Comparison of ENCODE assay signal across 6 cellular contexts in genomic region chr15:69153587-69153986, GRCh38. TPM values are rescaled to one million over a fixed set of nuclear protein-coding genes. Genes with fewer than 3 reads are reported as not detected.
A peak's percentile ranks its signal among the peaks of the same experiment; 100 is the strongest.
DNase-seq lines count a peak whose midpoint lies in the region; ATAC-seq, FAIRE-seq and TF ChIP-seq lines count a peak whose summit lies in the region.
"Not testable (repeated sequence)": the region's sequence is repeated elsewhere in the genome, so short reads cannot be mapped to it uniquely, and the experiment has no call there.

No MANE protein-coding gene starts in this region.

- H2AK9ac ChIP-seq in IMR-90 (replicated peaks; ENCODE audit: low read depth, low read length, poor library complexity) = not testable (repeated sequence)

- not testable (repeated sequence) for H3K9me1 ChIP-seq in IMR-90 (ENCODE audit: insufficient read depth, low read length); K562 (ENCODE audit: control insufficient read depth, insufficient read depth, low read length); endothelial cell of umbilical vein (replicated peaks; ENCODE audit: control insufficient read depth, extremely low read depth, insufficient read depth, low read length)

- H4K8ac ChIP-seq in IMR-90 (ENCODE audit: low read depth in 2 of 2, low read length in 2 of 2) = not testable (repeated sequence)

- ATAC-seq in IMR-90 (ENCODE audit: low read depth); K562: not testable (repeated sequence)

- TF ChIP-seq CTCF in HEK293 (tag by site-specific recombination; IDR thresholded peaks at IDR 0.05); HFFc6 (IDR thresholded peaks at IDR 0.05); IMR-90 (conservative IDR thresholded peaks at IDR 0.05; ENCODE audit: low read depth, low read length); K562 (IDR thresholded peaks at IDR 0.05 in 2 of 3, conservative IDR thresholded peaks at IDR 0.05 in 1 of 3; ENCODE audit: insufficient read depth in 2 of 3, low read depth in 1 of 3, low read length in 3 of 3); endodermal cell (conservative IDR thresholded peaks at IDR 0.05); endothelial cell of umbilical vein (IDR thresholded peaks at IDR 0.05; ENCODE audit: extremely low read depth in 1 of 2, insufficient read depth in 1 of 2, low read depth in 1 of 2, low read length in 2 of 2): not testable (repeated sequence)

- peak overlapping the region; percentile 32 for H2BK5ac ChIP-seq in IMR-90 (ENCODE audit: low read depth, low read length, poor library complexity, severe bottlenecking)

- not testable (repeated sequence) for DNase-seq in HFFc6; IMR-90; K562 (ENCODE audit: extremely low read depth in 1 of 4, low spot score in 3 of 4); endodermal cell; endothelial cell of umbilical vein (ENCODE audit: low read depth, low spot score)

- not testable (repeated sequence) for H3K4ac ChIP-seq in IMR-90 (ENCODE audit: low read depth, low read length)

- H3K23ac ChIP-seq in IMR-90 (ENCODE audit: low read depth, low read length) = not testable (repeated sequence)

- TF ChIP-seq RAD21 in IMR-90 (IDR thresholded peaks at IDR 0.05; ENCODE audit: low read length); K562 (CRISPR knock-in tag; conservative IDR thresholded peaks at IDR 0.05 in 1 of 2, IDR thresholded peaks at IDR 0.05 in 1 of 2): not testable (repeated sequence)

- H3K9me3 ChIP-seq in HEK293 (ENCODE audit: control insufficient read depth, insufficient read depth, low read depth, low read length); IMR-90 (ENCODE audit: control insufficient read depth, insufficient read depth, low read length); K562 (replicated peaks; ENCODE audit: control insufficient read depth, insufficient read depth, low read depth, low read length); endodermal cell (ENCODE audit: control insufficient read depth, low read length); endothelial cell of umbilical vein (replicated peaks; ENCODE audit: control insufficient read depth, insufficient read depth, low read length): not testable (repeated sequence)

- H3K4me1 Mint-ChIP-seq in HFFc6 (ENCODE audit: low read depth) = peaks cover 29% of the 10 kb centered on the region
- H3K4me1 Mint-ChIP-seq in endodermal cell = peaks cover 18% of the 10 kb centered on the region

- POLR2A ChIA-PET in HEK293 (lab: Yijun Ruan, JAX) = interaction anchor here (1.0 kb wide), 1 partner anchor 8 kb away, joined by 4 read pairs; no protein-coding TSS in a partner anchor
- POLR2A ChIA-PET in IMR-90 (lab: Charles Lee; ENCODE audit: unreplicated experiment) = interaction anchor here (0.5 kb wide), 1 partner anchor 172 kb away, joined by 7 read pairs; no protein-coding TSS in a partner anchor
- POLR2A ChIA-PET in K562 (lab: Yijun Ruan, JAX) = not testable (repeated sequence)
- POLR2A ChIA-PET in endothelial cell of umbilical vein (lab: Charles Lee) = interaction anchor here (1.0 to 1.5 kb wide), 4 partner anchors 8 to 261 kb away, joined by 3 to 11 read pairs (median 4); partner anchors contain the start of gene KIF23

- intact Hi-C loops in IMR-90 (cut with micrococcal nuclease); K562 (cut with micrococcal nuclease); endothelial cell of umbilical vein (cut with micrococcal nuclease): not testable (repeated sequence)

- H3K27ac ChIP-seq in HEK293 (ENCODE audit: extremely low read depth, low read depth, low read length); IMR-90 (ENCODE audit: insufficient read depth, low read length); K562 (ENCODE audit: extremely low read depth, low read depth, low read length); endodermal cell (ENCODE audit: low read depth, low read length): not testable (repeated sequence)
- peak overlapping the region; percentile 82 for H3K27ac ChIP-seq in endothelial cell of umbilical vein (ENCODE audit: insufficient read depth, low read depth, low read length)

- not testable (repeated sequence) for H3K36me3 ChIP-seq in HEK293 (ENCODE audit: control insufficient read depth in 2 of 2, insufficient read depth in 1 of 2, low read length in 2 of 2); IMR-90 (ENCODE audit: control insufficient read depth, insufficient read depth, low read length); K562 (ENCODE audit: control insufficient read depth, insufficient read depth, low read length); endodermal cell (ENCODE audit: control insufficient read depth, insufficient read depth, low read length); endothelial cell of umbilical vein (ENCODE audit: control insufficient read depth in 2 of 2, extremely low read depth in 1 of 2, insufficient read depth in 2 of 2, low read length in 2 of 2)

- H2AK5ac ChIP-seq in IMR-90 (ENCODE audit: low read depth, low read length) = not testable (repeated sequence)

- not testable (repeated sequence) for TF ChIP-seq POLR2A in IMR-90 (IDR thresholded peaks at IDR 0.05; ENCODE audit: low read depth, low read length); K562 (conservative IDR thresholded peaks at IDR 0.05); endothelial cell of umbilical vein (IDR thresholded peaks at IDR 0.05; ENCODE audit: low read depth, low read length)

- H2AFZ ChIP-seq in IMR-90 (replicated peaks; ENCODE audit: low read length, poor library complexity); K562 (ENCODE audit: low read depth, low read length); endothelial cell of umbilical vein (ENCODE audit: low read depth, low read length): not testable (repeated sequence)

- peaks cover 14% of the 10 kb centered on the region for H3K27me3 ChIP-seq in IMR-90 (ENCODE audit: control insufficient read depth, insufficient read depth, low read length)
- H3K27me3 ChIP-seq in K562 (ENCODE audit: control insufficient read depth in 2 of 2, insufficient read depth in 2 of 2, low read length in 2 of 2) = peaks cover 0 to 10% of the 10 kb centered on the region in 2 experiments; a peak in 3 of 5 replicates
- not testable (repeated sequence) for H3K27me3 ChIP-seq in endodermal cell (ENCODE audit: control insufficient read depth, insufficient read depth, low read length, poor library complexity, severe bottlenecking); endothelial cell of umbilical vein (ENCODE audit: control insufficient read depth in 2 of 2, insufficient read depth in 2 of 2, low read length in 2 of 2)

- H3K79me1 ChIP-seq in IMR-90 (ENCODE audit: low read depth in 1 of 2, low read length in 2 of 2) = not testable (repeated sequence)

- in situ Hi-C loops in IMR-90 (cut with MboI; ENCODE audit: low sequenced_read_pairs); K562 (cut with MboI): not testable (repeated sequence)

- dilution Hi-C loops in IMR-90 (cut with HindIII; ENCODE audit: low sequenced_read_pairs, unreplicated experiment); endothelial cell of umbilical vein (cut with MboI; ENCODE audit: extremely low pct_ligation_motif_present, low sequenced_read_pairs): not testable (repeated sequence)

- not testable (repeated sequence) for H4K91ac ChIP-seq in IMR-90 (ENCODE audit: insufficient read depth, low read depth, low read length)

- not testable (repeated sequence) for H3K9ac ChIP-seq in IMR-90 (ENCODE audit: low read depth, low read length); K562 (ENCODE audit: insufficient read depth in 1 of 2, low read depth in 2 of 2, low read length in 2 of 2); endodermal cell (ENCODE audit: extremely low read depth, low read length, poor library complexity, severe bottlenecking)
- H3K9ac ChIP-seq in endothelial cell of umbilical vein (replicated peaks; ENCODE audit: extremely low read depth, insufficient read depth, low read length) = peak overlapping the region; percentile 42

- TF ChIP-seq EP300 in K562 (IDR thresholded peaks at IDR 0.05; ENCODE audit: low read length) = not testable (repeated sequence)

- not testable (repeated sequence) for H3K4me1 ChIP-seq in HEK293 (ENCODE audit: control insufficient read depth, insufficient read depth, low read length); IMR-90 (ENCODE audit: control insufficient read depth, insufficient read depth, low read length)
- peaks cover 0 to 14% of the 10 kb centered on the region in 2 experiments; a peak in 2 of 5 replicates for H3K4me1 ChIP-seq in K562 (replicated peaks in 1 of 2; ENCODE audit: control insufficient read depth in 2 of 2, insufficient read depth in 2 of 2, low read length in 2 of 2)
- peaks cover 20% of the 10 kb centered on the region for H3K4me1 ChIP-seq in endodermal cell (ENCODE audit: control insufficient read depth, insufficient read depth, low read length)
- H3K4me1 ChIP-seq in endothelial cell of umbilical vein (ENCODE audit: control insufficient read depth, extremely low read depth, insufficient read depth, low read length) = peaks cover 28% of the 10 kb centered on the region

- peak overlapping the region; percentile 69 for H3K27ac Mint-ChIP-seq in HFFc6
- H3K27ac Mint-ChIP-seq in endodermal cell = not testable (repeated sequence)

- not testable (repeated sequence) for BruUV-seq in IMR-90 (replicated peaks; lab: Mats Ljungman, UMichigan); K562 (replicated peaks; lab: Mats Ljungman, UMichigan)
- TSS peak; percentile 45 for BruUV-seq in endothelial cell of umbilical vein (replicated peaks; lab: Mats Ljungman, UMichigan)

- H3K79me2 ChIP-seq in K562 (ENCODE audit: control insufficient read depth, insufficient read depth, low read length); endothelial cell of umbilical vein (ENCODE audit: control insufficient read depth, insufficient read depth, low read length): not testable (repeated sequence)

- not testable (repeated sequence) for H3K56ac ChIP-seq in IMR-90 (ENCODE audit: extremely low read depth, insufficient read depth, low read length)

- FAIRE-seq in K562 (lab: Jason Lieb, UNC) = not testable (repeated sequence)
- peak; percentile 26 for FAIRE-seq in endothelial cell of umbilical vein (lab: Jason Lieb, UNC)

- not testable (repeated sequence) for H3K18ac ChIP-seq in IMR-90 (ENCODE audit: low read depth, low read length)

- not testable (repeated sequence) for H3K4me3 ChIP-seq in HEK293 (ENCODE audit: low read depth, low read length); IMR-90 (ENCODE audit: insufficient read depth, low read depth, low read length); K562
- H3K4me3 ChIP-seq in endodermal cell (ENCODE audit: low read length) (peak overlapping the region; percentile 4), endothelial cell of umbilical vein (replicated peaks in 1 of 3; ENCODE audit: insufficient read depth in 1 of 3, low read depth in 1 of 3, low read length in 3 of 3) (peak overlapping the region in 1 of 3 experiments; percentile 24)

- H3K14ac ChIP-seq in IMR-90 (replicated peaks; ENCODE audit: low read depth, low read length) = not testable (repeated sequence)

- not testable (repeated sequence) for H3K36me3 Mint-ChIP-seq in HFFc6 (ENCODE audit: low read depth); endodermal cell (ENCODE audit: low read depth)

- H4K5ac ChIP-seq in IMR-90 (ENCODE audit: low read depth, low read length) = not testable (repeated sequence)

- not testable (repeated sequence) for H2BK20ac ChIP-seq in IMR-90 (ENCODE audit: low read depth, low read length)

- CTCF ChIA-PET in HEK293 (lab: Yijun Ruan, JAX) = interaction anchor here (1.3 kb wide), 1 partner anchor 8 kb away, joined by 7 read pairs; no protein-coding TSS in a partner anchor
- CTCF ChIA-PET in IMR-90 (lab: Yijun Ruan, JAX); K562 (lab: Yijun Ruan, JAX; ENCODE audit: low intra/inter-chr PET ratio): not testable (repeated sequence)
- CTCF ChIA-PET in endothelial cell of umbilical vein (lab: Charles Lee) = interaction anchor here (1.0 to 2.4 kb wide), 10 partner anchors 8 to 112 kb away, joined by 3 to 12 read pairs (median 7); no protein-coding TSS in a partner anchor

- not testable (repeated sequence) for H3K9me3 Mint-ChIP-seq in HFFc6, endodermal cell

- H2BK15ac ChIP-seq in IMR-90 (ENCODE audit: low read depth, low read length) = not testable (repeated sequence)

- 100% methylated on average over 1 of the region's 2 CpGs; no CpG with 5 or more reads in 1 of the 2 experiments for WGBS in IMR-90 (ENCODE audit: extremely low coverage in 2 of 2, insufficient read length in 1 of 2), 2 experiments
- 0% methylated on average over 2 of the region's 2 CpGs for WGBS in K562 (ENCODE audit: insufficient coverage, low coverage, missing lambda C conversion rate)
- 90 to 92% methylated on average over 2 of the region's 2 CpGs for WGBS in endodermal cell (ENCODE audit: insufficient coverage in 1 of 2, insufficient read length in 1 of 2), 2 experiments

- H4K20me1 ChIP-seq in IMR-90 (ENCODE audit: insufficient read depth, low read length); K562 (replicated peaks; ENCODE audit: control insufficient read depth, insufficient read depth, low read length); endothelial cell of umbilical vein (replicated peaks; ENCODE audit: control insufficient read depth, extremely low read depth, insufficient read depth, low read length): not testable (repeated sequence)

- not testable (repeated sequence) for H3K27me3 Mint-ChIP-seq in HFFc6 (ENCODE audit: insufficient read depth)
- H3K27me3 Mint-ChIP-seq in endodermal cell (ENCODE audit: insufficient read depth) = peaks cover 25% of the 10 kb centered on the region

- not testable (repeated sequence) for H3K4me2 ChIP-seq in IMR-90 (ENCODE audit: low read depth, low read length); K562 (ENCODE audit: insufficient read depth, low read length)
- H3K4me2 ChIP-seq in endothelial cell of umbilical vein (ENCODE audit: insufficient read depth, low read length) = peak overlapping the region; percentile 79

- H3K4me3 Mint-ChIP-seq in HFFc6, endodermal cell: not testable (repeated sequence)

- peak overlapping the region; percentile 90; the same call in 1 of the 2 replicates for H2BK120ac ChIP-seq in IMR-90 (ENCODE audit: low read depth, low read length)

RNA-seq across cellular contexts. Expression of gene GLCE, which starts 6.8 kb away (rescaled TPM):
- total RNA-seq in HFFc6 (2021; fragmentation: NEBNext Ultra II Directional; extraction: Animal tissue kit (Norgen Biotek cat#: 25700)) = 10 to 100 TPM; 13.2 to 20.6 (median 17.7) TPM
- total RNA-seq in IMR-90 (2012; rRNA removed) (29.6 and 38.0 TPM in 2 replicates), K562 (2014; rRNA removed) (6.5 and 8.2 TPM in 2 replicates), K562 (2014; rRNA removed; fragmentation: Illumina TruSeq; extraction: Trizol) (12.3 and 13.3 TPM in 2 replicates), K562 (2015; rRNA removed; fragmentation: Illumina TruSeq; extraction: Trizol) (10.4 and 11.3 TPM in 2 replicates), K562 (2021) (10.0 and 10.2 TPM in 2 replicates), endodermal cell (10 to 100 TPM; 16.3 to 17.2 TPM), endothelial cell of umbilical vein (79.8 and 86.6 TPM in 2 replicates)
- polyA plus RNA-seq in IMR-90 (2012; rRNA removed) (14.1 and 15.3 TPM in 2 replicates), K562 (2011; rRNA removed) (3.0 and 4.6 TPM in 2 replicates), K562 (2014; fragmentation: Illumina TruSeq; extraction: Trizol) (10.9 and 11.3 TPM in 2 replicates), K562 (2014; fragmentation: Nextera tagmentation; extraction: Ambion mirVana) (10 to 100 TPM; 10.0 to 12.0 TPM), K562 (2014; rRNA removed) (10.6 and 11.0 TPM in 2 replicates), endothelial cell of umbilical vein (45.4 and 48.1 TPM in 2 replicates)
- 4.0 and 5.7 TPM in 2 replicates for polyA plus RNA-seq in IMR-90 (2012; cell fraction: cytosol; rRNA removed)
- polyA plus RNA-seq in IMR-90 (2012; cell fraction: nucleus; rRNA removed; ENCODE audit: low replicate concordance) = 1.5 and 12.9 TPM in 2 replicates
- 2.8 and 8.7 TPM in 2 replicates for total RNA-seq in K562 (2011; cell fraction: chromatin; rRNA removed; ENCODE audit: low replicate concordance)
- total RNA-seq in K562 (2011; cell fraction: nucleolus; rRNA removed) = 1.7 and 2.2 TPM in 2 replicates
- total RNA-seq in K562 (2011; cell fraction: nucleoplasm; rRNA removed) = 4.0 and 5.0 TPM in 2 replicates
- 2.0 and 2.9 TPM in 2 replicates for polyA plus RNA-seq in K562 (2011; cell fraction: cytosol; rRNA removed)
- 1.5 and 2.2 TPM in 2 replicates for polyA plus RNA-seq in K562 (2011; cell fraction: nucleus; rRNA removed)
- polyA plus RNA-seq in K562 (2012) = 8.0 and 34.3 TPM in 2 replicates
- polyA minus RNA-seq in K562 (2011; rRNA and poly(A)+ RNA removed) = 5.2 and 6.8 TPM in 2 replicates
- 1.1 and 3.0 TPM in 2 replicates for polyA minus RNA-seq in K562 (2011; cell fraction: cytosol; rRNA and poly(A)+ RNA removed)
- polyA minus RNA-seq in K562 (2011; cell fraction: nucleus; rRNA and poly(A)+ RNA removed) = 1.9 and 2.4 TPM in 2 replicates
- 13.2 TPM for polyA plus RNA-seq in endodermal cell (2013, experiment 1 of 2)
- 13.6 TPM for polyA plus RNA-seq in endodermal cell (2013, experiment 2 of 2)
- 57.1 and 60.9 TPM in 2 replicates for polyA plus RNA-seq in endothelial cell of umbilical vein (2011; cell fraction: cytosol; rRNA removed)
- 53.8 and 63.7 TPM in 2 replicates for polyA plus RNA-seq in endothelial cell of umbilical vein (2011; cell fraction: nucleus; rRNA removed)
- polyA plus RNA-seq in endothelial cell of umbilical vein (2012) = 55.5 and 102 TPM in 2 replicates
- polyA minus RNA-seq in endothelial cell of umbilical vein = 95.8 and 97.0 TPM in 2 replicates
- polyA minus RNA-seq in endothelial cell of umbilical vein (2011; cell fraction: cytosol; rRNA and poly(A)+ RNA removed) = 9.9 TPM
- 62.0 and 86.7 TPM in 2 replicates for polyA minus RNA-seq in endothelial cell of umbilical vein (2011; cell fraction: nucleus; rRNA and poly(A)+ RNA removed)
